Comparison of ENCODE assay signal across 21 cellular contexts in genomic region chr11:68093565-68093964, GRCh38.
"Had no signal": no experiment of that assay in that cellular context is flagged by ENCODE, and none has a peak within 500 bp of the region (broad histone marks: within the 10 kb centered on the region; RNA-seq: fewer than 3 reads in every experiment).

No MANE protein-coding gene starts in this region.

- H3K4me3 ChIP-seq: prostate gland, right atrium auricular region, skin epidermis, thoracic aorta, upper lobe of left lung had no signal

- H3K9me3 Mint-ChIP-seq: activated naive CD8-positive, alpha-beta T cell treated with anti-CD3 and anti-CD28 coated beads for 36 hours; activated T-cell treated with anti-CD3 and anti-CD28 coated beads, Interleukin-2, amount 50 U/mL, for 24 hours; activated T-helper 2 cell treated with anti-CD3 and anti-CD28 coated beads, Interferon-gamma antibody, Interleukin-2, Interleukin-4, amounts not matched to agents 10 μg/mL and 5 μg/mL and 100 μg/mL, durations not matched to agents 14 hours and 24 hours and 36 hours; natural killer cell treated with Interleukin-12 subunit alpha and Interleukin-12 subunit beta and Interleukin-15 and Interleukin-18, amount 100 ng/mL, for 72 hours; stimulated activated effector memory CD8-positive, alpha-beta T cell treated with anti-CD3 and anti-CD28 coated beads, Interleukin-12 subunit alpha, Interleukin-12 subunit beta, amount 100 ng/mL, for 72 hours; stimulated activated naive CD8-positive, alpha-beta T cell treated with anti-CD3 and anti-CD28 coated beads, Interleukin-15, amount 100 ng/mL, for 72 hours; T-cell; WTC11 had no signal

- H3K27ac ChIP-seq: prostate gland, right atrium auricular region, skin epidermis, thoracic aorta, upper lobe of left lung had no signal

- H3K9me3 ChIP-seq: prostate gland, right atrium auricular region, thoracic aorta, upper lobe of left lung had no signal

- DNase-seq: activated CD8-positive, alpha-beta memory T cell treated with anti-CD3 and anti-CD28 coated beads for 24 hours; activated CD8-positive, alpha-beta memory T cell treated with anti-CD3 and anti-CD28 coated beads, Interleukin-2, amount 50 U/mL, for 4 hours; activated naive CD4-positive, alpha-beta T cell; activated naive CD8-positive, alpha-beta T cell treated with anti-CD3 and anti-CD28 coated beads for 36 hours; activated T-cell treated with anti-CD3 and anti-CD28 coated beads, Interleukin-2, amount 50 U/mL, for 24 hours; effector CD4-positive, alpha-beta T cell; foreskin melanocyte; left ventricle myocardium superior; mammary epithelial cell; stimulated activated CD4-positive, alpha-beta T cell treated with anti-CD3 and anti-CD28 coated beads, Interleukin-1b, Interleukin-23, amount 100 ng/mL, for 48 hours; stimulated activated naive CD8-positive, alpha-beta T cell treated with anti-CD3 and anti-CD28 coated beads, Interleukin-15, amount 100 ng/mL, for 72 hours; T-cell; upper lobe of left lung had no signal

- H3K27ac Mint-ChIP-seq: activated naive CD8-positive, alpha-beta T cell treated with anti-CD3 and anti-CD28 coated beads for 36 hours; activated T-cell treated with anti-CD3 and anti-CD28 coated beads, Interleukin-2, amount 50 U/mL, for 24 hours; activated T-helper 2 cell treated with anti-CD3 and anti-CD28 coated beads, Interferon-gamma antibody, Interleukin-2, Interleukin-4, amounts not matched to agents 10 μg/mL and 5 μg/mL and 100 μg/mL, durations not matched to agents 14 hours and 24 hours and 36 hours; natural killer cell treated with Interleukin-12 subunit alpha and Interleukin-12 subunit beta and Interleukin-15 and Interleukin-18, amount 100 ng/mL, for 72 hours; stimulated activated effector memory CD8-positive, alpha-beta T cell treated with anti-CD3 and anti-CD28 coated beads, Interleukin-12 subunit alpha, Interleukin-12 subunit beta, amount 100 ng/mL, for 72 hours; stimulated activated naive CD8-positive, alpha-beta T cell treated with anti-CD3 and anti-CD28 coated beads, Interleukin-15, amount 100 ng/mL, for 72 hours; T-cell; WTC11 had no signal

- H3K27me3 ChIP-seq: right atrium auricular region, upper lobe of left lung had no signal

- H3K36me3 Mint-ChIP-seq: activated naive CD8-positive, alpha-beta T cell treated with anti-CD3 and anti-CD28 coated beads for 36 hours; natural killer cell treated with Interleukin-12 subunit alpha and Interleukin-12 subunit beta and Interleukin-15 and Interleukin-18, amount 100 ng/mL, for 72 hours; stimulated activated effector memory CD8-positive, alpha-beta T cell treated with anti-CD3 and anti-CD28 coated beads, Interleukin-12 subunit alpha, Interleukin-12 subunit beta, amount 100 ng/mL, for 72 hours; T-cell had no signal

- H3K4me3 Mint-ChIP-seq: activated naive CD8-positive, alpha-beta T cell treated with anti-CD3 and anti-CD28 coated beads for 36 hours; activated T-cell treated with anti-CD3 and anti-CD28 coated beads, Interleukin-2, amount 50 U/mL, for 24 hours; natural killer cell treated with Interleukin-12 subunit alpha and Interleukin-12 subunit beta and Interleukin-15 and Interleukin-18, amount 100 ng/mL, for 72 hours; stimulated activated effector memory CD8-positive, alpha-beta T cell treated with anti-CD3 and anti-CD28 coated beads, Interleukin-12 subunit alpha, Interleukin-12 subunit beta, amount 100 ng/mL, for 72 hours; stimulated activated naive CD8-positive, alpha-beta T cell treated with anti-CD3 and anti-CD28 coated beads, Interleukin-15, amount 100 ng/mL, for 72 hours; T-cell; WTC11 had no signal

- H3K4me1 ChIP-seq: prostate gland had no signal

- H3K36me3 ChIP-seq: prostate gland, right atrium auricular region, thoracic aorta, upper lobe of left lung had no signal

- H3K4me1 Mint-ChIP-seq: stimulated activated effector memory CD8-positive, alpha-beta T cell treated with anti-CD3 and anti-CD28 coated beads, Interleukin-12 subunit alpha, Interleukin-12 subunit beta, amount 100 ng/mL, for 72 hours had no signal

- H3K27me3 Mint-ChIP-seq: activated naive CD8-positive, alpha-beta T cell treated with anti-CD3 and anti-CD28 coated beads for 36 hours; activated T-cell treated with anti-CD3 and anti-CD28 coated beads, Interleukin-2, amount 50 U/mL, for 24 hours; natural killer cell treated with Interleukin-12 subunit alpha and Interleukin-12 subunit beta and Interleukin-15 and Interleukin-18, amount 100 ng/mL, for 72 hours; stimulated activated naive CD8-positive, alpha-beta T cell treated with anti-CD3 and anti-CD28 coated beads, Interleukin-15, amount 100 ng/mL, for 72 hours; T-cell had no signal
